In the genomic region with DNA sequence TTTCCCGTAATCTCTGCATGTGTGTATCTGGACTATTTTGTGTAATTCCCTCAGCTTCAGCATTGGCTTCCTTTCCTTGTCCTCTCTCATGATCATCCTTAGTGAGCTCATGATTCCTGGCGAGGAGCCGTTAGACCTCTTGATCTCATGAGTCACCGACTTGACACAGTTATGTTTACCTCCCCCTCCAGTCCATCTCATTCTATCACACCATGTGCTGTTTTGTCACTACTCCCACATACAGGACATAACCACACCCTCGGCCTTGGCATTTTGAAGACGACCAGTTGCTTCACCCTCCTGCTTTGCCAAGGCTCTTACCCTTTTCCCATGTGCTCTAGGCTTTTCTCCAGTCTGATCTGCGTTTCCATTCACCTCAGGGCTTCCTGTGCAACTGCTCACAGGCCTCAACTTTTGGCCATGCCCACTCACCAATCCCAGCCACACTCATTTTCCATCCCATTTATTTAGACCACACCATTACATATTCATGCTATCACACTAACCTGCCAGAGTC, we compare ENCODE assay signal across 8 cellular contexts. TPM values are rescaled to one million over a fixed set of nuclear protein-coding genes. Genes with fewer than 3 reads are reported as not detected.
DNase-seq lines count a peak whose midpoint lies in the region; ATAC-seq and TF ChIP-seq lines count a peak whose summit lies in the region.

No MANE protein-coding gene starts in this region.

- no TSS peak for BruUV-seq in A673 (replicated peaks; lab: Mats Ljungman, UMichigan)

- no peaks in the 10 kb centered on the region for H3K27me3 ChIP-seq in A673 (replicated peaks; ENCODE audit: insufficient read depth, low read depth, low read length, poor library complexity)

- H3K4me1 ChIP-seq in A673 (ENCODE audit: insufficient read depth, low read length, poor library complexity, severe bottlenecking), result no peaks in the 10 kb centered on the region

- CTCF ChIA-PET in A673 (lab: Charles Lee), result no interaction called here

- WGBS in lower leg skin, 2 donors, result 38 to 48% methylated on average over 7 of the region's 7 CpGs

- H3K9me3 ChIP-seq in A673 (ENCODE audit: low read depth, low read length, poor library complexity, severe bottlenecking) (no peaks in the 10 kb centered on the region), T-helper 17 cell (ENCODE audit: control insufficient read depth, low read length, poor library complexity, severe bottlenecking) (no peaks in the 10 kb centered on the region)

- no peak overlapping the region for H3K4me3 Mint-ChIP-seq in T-helper 17 cell

- H3K27me3 Mint-ChIP-seq in T-helper 17 cell, result no peaks in the 10 kb centered on the region

- intact Hi-C loops in A673 (cut with micrococcal nuclease; ENCODE audit: unreplicated experiment) (no loop called here), lower leg skin (cut with DNase I; ENCODE audit: low total_unique reads) (no loop called here)

- TF ChIP-seq CTCF in A673 (conservative IDR thresholded peaks at IDR 0.05; ENCODE audit: low read depth, low read length), result no peak
- TF ChIP-seq CTCF in lower leg skin (IDR thresholded peaks at IDR 0.05), result no peak

- H3K36me3 ChIP-seq in A673 (ENCODE audit: insufficient read depth, low read length, poor library complexity, severe bottlenecking), result no peaks in the 10 kb centered on the region

- H3K4me3 ChIP-seq in A673 (ENCODE audit: low read depth, low read length, poor library complexity, severe bottlenecking), result no peak overlapping the region
- no peak overlapping the region for H3K4me3 ChIP-seq in lower leg skin (ENCODE audit: low read depth, poor library complexity, severe bottlenecking)

- ATAC-seq in HG03139 (IDR thresholded peaks at IDR 0.05; ENCODE audit: unreplicated experiment), result no peak
- no peak for ATAC-seq in T-helper 17 cell
- no peak for ATAC-seq in HG03571 (IDR thresholded peaks at IDR 0.05; ENCODE audit: unreplicated experiment)

- peaks cover under 1% of the 10 kb centered on the region for H3K4me1 Mint-ChIP-seq in T-helper 17 cell

- POLR2A ChIA-PET in A673 (lab: Charles Lee; ENCODE audit: low non-redundant PET), result interaction anchor here (0.6 kb wide), 1 partner anchor 442 kb away, joined by 3 read pairs; no protein-coding TSS in a partner anchor

- H3K27ac ChIP-seq in A673 (ENCODE audit: low read depth, low read length, poor library complexity, severe bottlenecking), result no peak overlapping the region

- no peak for TF ChIP-seq POLR2A in lower leg skin (IDR thresholded peaks at IDR 0.05)

- peaks cover 2% of the 10 kb centered on the region for H3K36me3 Mint-ChIP-seq in T-helper 17 cell (ENCODE audit: low read depth)

- H3K27ac Mint-ChIP-seq in T-helper 17 cell, result no peak overlapping the region

- DNase-seq in A673 (ENCODE audit: low spot score) (peak; percentile 7), M059J (ENCODE audit: low read depth) (peak; percentile 100), cerebellum (ENCODE audit: low spot score) (peak; percentile 32), lower leg skin (ENCODE audit: low spot score in 2 of 2) (peak; percentile 93 to 95), T-helper 17 cell (no peak), COR-L47 (lab: John Stamatoyannopoulos, UW) (no peak)

RNA-seq across cellular contexts. Expression of a gene that starts 41.5 kb away (rescaled TPM):
- total RNA-seq in A673 (2021) (not detected in 2 replicates), cerebellum (3.1 TPM), lower leg skin (10 to 100 TPM in 3 of 4 donors, 1 to 10 TPM in 1; 7.2 to 35.8 (median 13.0) TPM), T-helper 17 cell (not detected)
- 2.7 and 3.4 TPM in 2 replicates for total RNA-seq in M059J (2014; rRNA removed; shearing (Covaris generic))

RNA-seq across cellular contexts. Expression of a gene that starts 50.7 kb away (rescaled TPM):
- total RNA-seq in A673 (2021) (12.6 and 15.1 TPM in 2 replicates), cerebellum (24.1 TPM), lower leg skin (10 to 100 TPM in 1 of 4 donors, 1 to 10 TPM in 3; 5.7 to 11.3 (median 8.2) TPM), T-helper 17 cell (10 to 100 TPM; 12.7 to 12.9 TPM)
- total RNA-seq in M059J (2014; rRNA removed; shearing (Covaris generic)), result 55.7 and 62.2 TPM in 2 replicates

Comparison
In these comparisons a context has a peak if more than half of its experiments do, and no peak if none do; other contexts are left out.
1. DNase-seq: peak in A673 (single experiment), M059J (single experiment), cerebellum (single experiment) and lower leg skin (2 of 2); none in T-helper 17 cell (0 of 3) and COR-L47 (single experiment).